In the genomic region with DNA sequence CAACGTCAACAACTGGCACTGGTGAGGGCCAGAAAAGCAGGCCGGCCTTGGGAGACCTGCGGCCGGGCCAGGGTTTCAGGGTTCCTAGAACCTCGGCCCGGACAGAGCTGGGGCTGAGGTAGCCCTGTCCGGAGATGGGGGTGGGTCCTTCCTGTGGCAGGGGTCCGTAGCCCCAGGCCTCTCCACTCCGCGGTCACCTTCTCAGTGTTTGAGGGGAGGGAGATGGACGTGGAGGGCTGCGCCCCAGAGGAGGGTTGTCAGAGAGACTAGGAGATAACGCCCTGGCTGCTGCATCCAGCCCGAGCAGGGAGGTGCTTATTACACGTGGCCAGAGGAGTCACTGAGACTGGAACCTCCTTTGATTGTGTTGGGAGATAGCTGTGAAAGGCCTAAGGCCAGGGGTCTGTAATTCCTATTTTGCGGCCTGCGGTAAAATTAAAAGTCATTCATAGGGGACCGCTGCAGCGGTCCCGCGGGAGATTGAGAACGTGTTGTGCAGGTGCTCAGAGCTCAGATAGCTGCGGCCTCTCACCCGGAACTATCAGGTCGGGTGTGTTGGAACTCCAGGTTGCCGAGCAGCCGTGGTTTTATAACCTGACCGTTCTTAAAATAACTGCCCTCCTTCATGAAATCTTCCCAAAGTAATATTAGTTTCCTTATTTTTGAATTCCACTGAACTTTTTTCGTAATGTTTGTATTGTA, we compare ENCODE assay signal across 8 cellular contexts. TPM values are rescaled to one million over a fixed set of nuclear protein-coding genes. Genes with fewer than 3 reads are reported as not detected.
DNase-seq lines count a peak whose midpoint lies in the region; ATAC-seq and TF ChIP-seq lines count a peak whose summit lies in the region.

No MANE protein-coding gene starts in this region.

- peak overlapping the region; percentile 90 for H3K9ac ChIP-seq in neural progenitor cell

- no peak overlapping the region for H3K27ac Mint-ChIP-seq in neural progenitor cell

- peak in 1 of 4 donors; percentile 10 for TF ChIP-seq POLR2A in upper lobe of left lung (IDR thresholded peaks at IDR 0.05)

- H3F3A ChIP-seq in neural progenitor cell (ENCODE audit: low read depth), result peaks cover 16% of the 10 kb centered on the region

- peak; percentile 15 for ATAC-seq in HG02840 (IDR thresholded peaks at IDR 0.05; ENCODE audit: low FRiP score, unreplicated experiment)
- ATAC-seq in upper lobe of left lung (ENCODE audit: low FRiP score in 2 of 2), result peak; percentile 13 to 49

- H3K36me3 Mint-ChIP-seq in neural progenitor cell, result peaks cover 24% of the 10 kb centered on the region

- DNase-seq in SIG-M5 treated with dmso at 0.1 percent for 504 hours (lab: John Stamatoyannopoulos, UW; ENCODE audit: unreplicated experiment), result peak; percentile 24
- no peak for DNase-seq in SIG-M5 (lab: John Stamatoyannopoulos, UW)
- peak; percentile 38 for DNase-seq in NCI-H2171 (lab: John Stamatoyannopoulos, UW)
- peak; percentile 32 for DNase-seq in activated T-cell treated with anti-CD3 and anti-CD28 coated beads for 48 hours (ENCODE audit: low read depth)
- peak; percentile 14 for DNase-seq in fibroblast of peridontal ligament (ENCODE audit: extremely low read depth)
- peak; percentile 68 for DNase-seq in neural progenitor cell (ENCODE audit: low spot score)
- peak in 1 of 2 donors; percentile 31 for DNase-seq in upper lobe of left lung

- peaks cover 26% of the 10 kb centered on the region for H3K4me1 Mint-ChIP-seq in neural progenitor cell

- 1% methylated on average over 14 to 17 of the region's 29 CpGs for WGBS in upper lobe of left lung, 2 donors

- H3K36me3 ChIP-seq in neural progenitor cell (peaks cover 7% of the 10 kb centered on the region), upper lobe of left lung (peaks cover 17 to 44% (median 37%) of the 10 kb centered on the region in 4 donors)

- TF ChIP-seq CTCF in neural progenitor cell (IDR thresholded peaks at IDR 0.05) (no peak), upper lobe of left lung (IDR thresholded peaks at IDR 0.05) (peak in 1 of 6 experiments; percentile 10)

- peaks cover 59% of the 10 kb centered on the region for H3K79me2 ChIP-seq in neural progenitor cell (ENCODE audit: low read depth)

- peak overlapping the region; percentile 89 for H3K4me2 ChIP-seq in neural progenitor cell

- no peak for TF ChIP-seq EP300 in upper lobe of left lung (IDR thresholded peaks at IDR 0.05)

- peak overlapping the region; percentile 100 for H3K4me3 Mint-ChIP-seq in neural progenitor cell

- H3K4me3 ChIP-seq in neural progenitor cell (peak overlapping the region; percentile 83), upper lobe of left lung (peak overlapping the region; percentile 75 to 99 (median 88))

- H3K27me3 Mint-ChIP-seq in neural progenitor cell (ENCODE audit: insufficient read depth, low read depth), result peaks cover 3% of the 10 kb centered on the region

- peak overlapping the region; percentile 100 for H2AFZ ChIP-seq in neural progenitor cell (replicated peaks)

- H4K20me1 ChIP-seq in neural progenitor cell (ENCODE audit: low read depth), result peaks cover 21% of the 10 kb centered on the region

- H3K4me1 ChIP-seq in neural progenitor cell (peaks cover 9% of the 10 kb centered on the region), upper lobe of left lung (peaks cover 17 to 26% (median 21%) of the 10 kb centered on the region in 4 donors)

- no peaks in the 10 kb centered on the region for H3K9me3 Mint-ChIP-seq in neural progenitor cell

- H3K9me3 ChIP-seq in neural progenitor cell (ENCODE audit: low read depth) (no peaks in the 10 kb centered on the region), upper lobe of left lung (no peaks in the 10 kb centered on the region)

- H3K27ac ChIP-seq in neural progenitor cell (peak overlapping the region; percentile 83), upper lobe of left lung (peak overlapping the region; percentile 84 to 97 (median 90))

- H3K27me3 ChIP-seq in neural progenitor cell, result no peaks in the 10 kb centered on the region
- no peaks in the 10 kb centered on the region for H3K27me3 ChIP-seq in upper lobe of left lung

RNA-seq across cellular contexts. Expression of gene AHSA1, which starts 0.5 kb away (rescaled TPM):
- 102 and 185 TPM in 2 replicates for total RNA-seq in neural progenitor cell (ENCODE audit: low replicate concordance)
- total RNA-seq in upper lobe of left lung, result 100 to 1,000 TPM in 1 of 6 donors, 10 to 100 TPM in 5; 41.9 to 110 (median 93.3) TPM

RNA-seq across cellular contexts. Expression of gene VIPAS39, which starts 1.0 kb away (rescaled TPM):
- 29.7 and 31.2 TPM in 2 replicates for total RNA-seq in neural progenitor cell (ENCODE audit: low replicate concordance)
- total RNA-seq in upper lobe of left lung, result 10 to 100 TPM in 4 of 6 donors, 1 to 10 TPM in 2; 7.1 to 19.2 (median 16.8) TPM

RNA-seq across cellular contexts. Expression of gene NOXRED1, which starts 35.1 kb away (rescaled TPM):
- total RNA-seq in neural progenitor cell (ENCODE audit: low replicate concordance), result 0.07 and 0.40 TPM in 2 replicates
- total RNA-seq in upper lobe of left lung, result under 1 TPM in 4 of 6 donors, not detected in 2; 0.30 to 0.40 (median 0.31) TPM

RNA-seq across cellular contexts. Expression of gene ISM2, which starts 40.2 kb away (rescaled TPM):
- total RNA-seq in neural progenitor cell (ENCODE audit: low replicate concordance) (0.07 and 0.12 TPM in 2 replicates), upper lobe of left lung (not detected)
